In the genomic region with DNA sequence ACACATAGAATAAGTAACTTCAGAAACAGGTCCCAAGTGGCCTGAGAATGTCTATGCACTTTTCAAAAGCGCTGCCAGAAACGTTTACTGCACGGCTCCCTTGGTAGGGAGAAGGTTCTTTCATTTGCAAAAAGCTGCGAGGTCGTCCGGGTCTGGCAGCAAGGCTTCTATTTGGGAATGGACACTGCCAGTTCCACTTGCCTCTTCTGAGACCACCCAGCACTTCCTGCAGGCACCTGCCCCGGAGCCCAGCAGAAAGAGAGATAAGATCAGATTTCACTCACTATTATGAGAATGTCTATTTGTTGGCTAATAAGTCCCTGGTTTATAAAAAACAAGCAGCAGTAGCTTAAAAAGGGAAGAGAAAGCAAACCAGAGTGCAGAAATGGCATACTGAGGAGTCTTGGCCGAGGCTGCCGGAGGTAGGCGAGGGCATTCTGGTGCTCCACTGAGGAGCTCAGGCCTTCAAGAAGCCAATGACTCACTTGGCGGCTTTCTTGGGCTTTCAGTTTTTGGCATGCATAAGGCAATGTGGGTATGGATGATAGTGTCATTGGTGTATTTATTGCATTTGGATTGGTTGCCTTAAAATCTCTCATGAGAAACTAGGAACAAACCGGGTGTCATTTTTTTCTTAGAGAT, we compare ENCODE assay signal across 8 cellular contexts.
DNase-seq lines count a peak whose midpoint lies in the region; ATAC-seq and TF ChIP-seq lines count a peak whose summit lies in the region.

No MANE protein-coding gene starts in this region.

- H3K4me2 ChIP-seq in OCI-LY3 (ENCODE audit: low read length): peak overlapping the region; percentile 63

- no peaks in the 10 kb centered on the region for H3K36me3 ChIP-seq in OCI-LY3 (replicated peaks; ENCODE audit: low read depth, low read length)

- H4K20me1 ChIP-seq in OCI-LY3 (ENCODE audit: insufficient read depth, low read length): no peaks in the 10 kb centered on the region

- DNase-seq in A172 (ENCODE audit: low spot score): peak; percentile 14
- DNase-seq in globus pallidus (ENCODE audit: low spot score): peak; percentile 33
- DNase-seq in retinal pigment epithelial cell (ENCODE audit: low read depth): peak; percentile 21
- DNase-seq in stimulated activated CD4-positive, alpha-beta T cell treated with anti-CD3 and anti-CD28 coated beads, Interleukin-4, amount 100 ng/mL, for 24 hours: no peak
- DNase-seq in activated naive CD4-positive, alpha-beta T cell (lab: John Stamatoyannopoulos, UW): no peak

- no peaks in the 10 kb centered on the region for H3K79me2 ChIP-seq in OCI-LY3 (ENCODE audit: low read length)

- H3K4me3 ChIP-seq in OCI-LY3 (ENCODE audit: low read length) (peak overlapping the region; percentile 50), retinal pigment epithelial cell (ENCODE audit: low read length) (no peak overlapping the region)

- no peak overlapping the region for H3K27ac ChIP-seq in OCI-LY3 (ENCODE audit: low read length)

- peaks cover 17% of the 10 kb centered on the region for H3K27me3 ChIP-seq in OCI-LY3 (ENCODE audit: low read depth, low read length)

- TF ChIP-seq CTCF in OCI-LY3 (IDR thresholded peaks at IDR 0.05; ENCODE audit: low read depth, low read length) (peak; percentile 3; the same call in 1 of the 2 replicates), retinal pigment epithelial cell (conservative IDR thresholded peaks at IDR 0.05; ENCODE audit: low read depth, low read length) (no peak)

- H3K9ac ChIP-seq in OCI-LY3 (ENCODE audit: low read length): no peak overlapping the region

- ATAC-seq in GM21723 (IDR thresholded peaks at IDR 0.05; ENCODE audit: unreplicated experiment) (peak; percentile 26), HG03045 (IDR thresholded peaks at IDR 0.05; ENCODE audit: unreplicated experiment) (no peak)

- H3K9me3 ChIP-seq in OCI-LY3 (ENCODE audit: insufficient read depth, low read length): peaks cover 3% of the 10 kb centered on the region; the same call in 1 of the 2 replicates

- peaks cover 3% of the 10 kb centered on the region for H3K4me1 ChIP-seq in OCI-LY3 (ENCODE audit: low read length)

- H2AFZ ChIP-seq in OCI-LY3 (ENCODE audit: low read depth, low read length): no peak overlapping the region

Comparison
In these comparisons a context has a peak if more than half of its experiments do, and no peak if none do; other contexts are left out.
1. DNase-seq: peak in A172 (single experiment), globus pallidus (single experiment) and retinal pigment epithelial cell (single experiment); none in stimulated activated CD4-positive, alpha-beta T cell treated with anti-CD3 and anti-CD28 coated beads, Interleukin-4, amount 100 ng/mL, for 24 hours (single experiment) and activated naive CD4-positive, alpha-beta T cell (0 of 4).